21 cellular contexts compared by ENCODE assay signal in genomic region chr2:28582152-28582551, GRCh38.
DNase-seq lines count a peak whose midpoint lies in the region; ATAC-seq, FAIRE-seq and TF ChIP-seq lines count a peak whose summit lies in the region.
"Had no signal": no experiment of that assay in that cellular context is flagged by ENCODE, and none has a peak within 500 bp of the region (broad histone marks: within the 10 kb centered on the region; RNA-seq: fewer than 3 reads in every experiment).

No MANE protein-coding gene starts in this region.

- DNase-seq in activated effector memory CD4-positive, alpha-beta T cell treated with anti-CD3 and anti-CD28 coated beads, Interleukin-2, amount 50 U/mL, for 16 hours = peak; percentile 44
- no peak for DNase-seq in activated effector memory CD4-positive, alpha-beta T cell treated with Interleukin-2 at 50 U/mL for 16 hours
- DNase-seq in PC-3 (no peak), H1 (ENCODE audit: low read depth in 1 of 2, low spot score in 2 of 2) (no peak), gastrocnemius medialis (no peak), HAP-1 (ENCODE audit: low spot score in 2 of 2) (no peak)
- no peak for DNase-seq in stimulated activated CD4-positive, alpha-beta T cell treated with anti-CD3 and anti-CD28 coated beads, Interleukin-4, amount 100 ng/mL, for 4 hours
- DNase-seq: ACHN, AML-193, Caco-2, DMS153, MG63, NCI-H1092, NCI-H1694 treated with DMSO at 0.1 percent for 48 hours, NCI-H2107, NCI-H2227 treated with DMSO at 0.1 percent for 48 hours, NCI-H524, Peyer's patch, SHP77 treated with DMSO at 0.1 percent for 48 hours had no signal

- no TSS peak for BruUV-seq in PC-3 (replicated peaks; lab: Mats Ljungman, UMichigan)

- no peak overlapping the region for H2BK5ac ChIP-seq in H1 (ENCODE audit: low read depth, low read length)

- no peak overlapping the region for H3K4ac ChIP-seq in H1 (replicated peaks; ENCODE audit: insufficient read length, low read depth, low read length)

- H3K4me3 ChIP-seq in PC-3 (ENCODE audit: low read length) = no peak overlapping the region
- H3K4me3 ChIP-seq in H1 (ENCODE audit: extremely low read depth in 1 of 4, insufficient read depth in 2 of 4, low read depth in 3 of 4, low read length in 4 of 4) = no peak overlapping the region
- H3K4me3 ChIP-seq in gastrocnemius medialis = no peak overlapping the region
- H3K4me3 ChIP-seq in HAP-1 = no peak overlapping the region
- H3K4me3 ChIP-seq: MG63, Peyer's patch had no signal

- no peaks in the 10 kb centered on the region for H3K9me2 ChIP-seq in PC-3 (replicated peaks; ENCODE audit: low read length)

- no peak overlapping the region for H2BK120ac ChIP-seq in H1 (replicated peaks; ENCODE audit: low read depth, low read length)

- no peak for TF ChIP-seq POLR2A in H1 (IDR thresholded peaks at IDR 0.05; ENCODE audit: control extremely low read depth in 1 of 2, low read depth in 2 of 2, low read length in 2 of 2)
- no peak for TF ChIP-seq POLR2A in gastrocnemius medialis (IDR thresholded peaks at IDR 0.05)

- CTCF ChIA-PET in PC-3 (lab: Charles Lee) = no interaction called here
- CTCF ChIA-PET in H1 (lab: Charles Lee; ENCODE audit: partially characterized antibody) = interaction anchor here (4.5 to 9.6 kb wide), 2 partner anchors 11 to 16 kb away, joined by 20 to 55 read pairs; no protein-coding TSS in a partner anchor

- no peak for FAIRE-seq in H1 (lab: Jason Lieb, UNC)
- FAIRE-seq: H54, HepG2 had no signal

- TF ChIP-seq CTCF in PC-3 (conservative IDR thresholded peaks at IDR 0.05; ENCODE audit: low read depth, low read length) (no peak), H1 (IDR thresholded peaks at IDR 0.05; ENCODE audit: control extremely low read depth in 1 of 3, insufficient read depth in 1 of 3, low read depth in 1 of 3, low read length in 3 of 3) (no peak), gastrocnemius medialis (IDR thresholded peaks at IDR 0.05 in 4 of 5, conservative IDR thresholded peaks at IDR 0.05 in 1 of 5) (no peak)

- H4K20me1 ChIP-seq in PC-3 (ENCODE audit: low read length) = no peaks in the 10 kb centered on the region
- H4K20me1 ChIP-seq in H1 (replicated peaks in 1 of 2; ENCODE audit: control insufficient read depth in 1 of 2, insufficient read depth in 2 of 2, low read length in 2 of 2) = no peaks in the 10 kb centered on the region

- no peaks in the 10 kb centered on the region for H3K27me3 ChIP-seq in PC-3 (ENCODE audit: low read length)
- no peaks in the 10 kb centered on the region for H3K27me3 ChIP-seq in H1 (replicated peaks in 1 of 4; ENCODE audit: control insufficient read depth in 3 of 4, extremely low read depth in 1 of 4, insufficient read depth in 3 of 4, low read length in 3 of 4)
- no peaks in the 10 kb centered on the region for H3K27me3 ChIP-seq in gastrocnemius medialis
- H3K27me3 ChIP-seq in HAP-1 (ENCODE audit: low read depth) = no peaks in the 10 kb centered on the region
- H3K27me3 ChIP-seq: MG63, Peyer's patch had no signal

- ATAC-seq in PC-3 (no peak), gastrocnemius medialis (no peak)
- ATAC-seq: HepG2 had no signal

- no peak overlapping the region for H2BK15ac ChIP-seq in H1 (ENCODE audit: low read length)

- H3K4me1 ChIP-seq in PC-3 (ENCODE audit: insufficient read depth, low read length) (peaks cover 39% of the 10 kb centered on the region), H1 (replicated peaks in 1 of 4; ENCODE audit: control insufficient read depth in 3 of 4, insufficient read depth in 4 of 4, low read length in 3 of 4) (peaks cover 0 to 5% (median 0%) of the 10 kb centered on the region in 4 experiments; a peak in 4 of 7 replicates), gastrocnemius medialis (peaks cover 49 to 50% of the 10 kb centered on the region in 2 donors), HAP-1 (no peaks in the 10 kb centered on the region)

- no peak for TF ChIP-seq RAD21 in H1 (IDR thresholded peaks at IDR 0.05 in 1 of 2, conservative IDR thresholded peaks at IDR 0.05 in 1 of 2; ENCODE audit: low read depth in 2 of 2, low read length in 2 of 2)

- TF ChIP-seq EP300 in H1 (IDR thresholded peaks at IDR 0.05; ENCODE audit: borderline replicate concordance in 1 of 2, low read depth in 2 of 2, low read length in 2 of 2) = no peak

- 85% methylated on average over 6 of the region's 6 CpGs; no CpG with 5 or more reads in 1 of the 2 experiments for WGBS in H1 (ENCODE audit: extremely low coverage in 1 of 2, insufficient coverage in 1 of 2, insufficient read length in 1 of 2, insufficient replicate concordance in 2 of 2, low coverage in 1 of 2, low lambda C conversion rate in 2 of 2, missing lambda C conversion rate in 1 of 2), 2 experiments

- no peak overlapping the region for H3K18ac ChIP-seq in H1 (ENCODE audit: extremely low read depth, low read length)

- H3K79me1 ChIP-seq in H1 (ENCODE audit: low read depth, low read length) = no peaks in the 10 kb centered on the region

- no peak overlapping the region for H4K5ac ChIP-seq in H1 (ENCODE audit: insufficient read length, low read depth, low read length)

- no peak overlapping the region for H2AFZ ChIP-seq in PC-3 (ENCODE audit: low read length)
- H2AFZ ChIP-seq in H1 (ENCODE audit: low read length) = no peak overlapping the region

- no peaks in the 10 kb centered on the region for H3K23me2 ChIP-seq in H1 (ENCODE audit: low read depth, low read length)

- H3K27ac ChIP-seq in PC-3 (ENCODE audit: low read length) = peak overlapping the region; percentile 96; the same call in 1 of the 2 replicates
- H3K27ac ChIP-seq in H1 (ENCODE audit: low read depth, low read length) = no peak overlapping the region
- H3K27ac ChIP-seq in gastrocnemius medialis = peak overlapping the region; percentile 90 to 99 (median 94)
- H3K27ac ChIP-seq: Peyer's patch had no signal

- POLR2A ChIA-PET in PC-3 (lab: Charles Lee; ENCODE audit: unreplicated experiment) (no interaction called here), H1 (lab: Charles Lee; ENCODE audit: partially characterized antibody) (no interaction called here)

- in situ Hi-C loops in gastrocnemius medialis (cut with MboI; ENCODE audit: low sequenced_read_pairs in 4 of 4) (loop anchor here in 1 of 4 donors (10.0 kb wide), 1 partner anchor 173 kb away; the partner anchor contains the start of gene PPP1CB), HAP-1 (cut with MboI; ENCODE audit: low sequenced_read_pairs) (no loop called here)

- intact Hi-C loops in PC-3 (cut with micrococcal nuclease) (no loop called here), gastrocnemius medialis (cut with DNase I; ENCODE audit: low total_unique reads) (loop anchor here (5.0 kb wide), 2 partner anchors 370 to 430 kb away; no protein-coding TSS in a partner anchor)

- no peak overlapping the region for H4K91ac ChIP-seq in H1 (replicated peaks; ENCODE audit: insufficient read length, low read length)

- no peak overlapping the region for H3K4me2 ChIP-seq in PC-3 (ENCODE audit: low read length)
- no peak overlapping the region for H3K4me2 ChIP-seq in H1 (ENCODE audit: insufficient read depth in 1 of 2, low read depth in 2 of 2, low read length in 2 of 2)

- H3K9ac ChIP-seq in PC-3 (ENCODE audit: low read length) = no peak overlapping the region
- H3K9ac ChIP-seq in H1 (replicated peaks in 1 of 4; ENCODE audit: extremely low read depth in 1 of 4, low read depth in 3 of 4, low read length in 3 of 4) = no peak overlapping the region

- no peak overlapping the region for H3K56ac ChIP-seq in H1 (replicated peaks; ENCODE audit: insufficient read length, low read depth, low read length)

- H2BK12ac ChIP-seq in H1 (ENCODE audit: low read depth, low read length) = no peak overlapping the region; the same call in 1 of the 2 replicates

- H3K36me3 ChIP-seq in PC-3 (ENCODE audit: low read depth, low read length) = no peaks in the 10 kb centered on the region
- H3K36me3 ChIP-seq in H1 (ENCODE audit: control insufficient read depth in 2 of 4, insufficient read depth in 4 of 4, low read length in 3 of 4) = no peaks in the 10 kb centered on the region
- H3K36me3 ChIP-seq in gastrocnemius medialis = no peaks in the 10 kb centered on the region
- no peaks in the 10 kb centered on the region for H3K36me3 ChIP-seq in HAP-1 (replicated peaks)
- H3K36me3 ChIP-seq: MG63 had no signal

- H3K23ac ChIP-seq in H1 (ENCODE audit: insufficient read length) = no peak overlapping the region

- no peaks in the 10 kb centered on the region for H3K9me3 ChIP-seq in PC-3 (ENCODE audit: low read length)
- no peaks in the 10 kb centered on the region for H3K9me3 ChIP-seq in H1 (ENCODE audit: insufficient read depth in 2 of 2, low read depth in 1 of 2, low read length in 1 of 2)
- H3K9me3 ChIP-seq in gastrocnemius medialis = no peaks in the 10 kb centered on the region
- no peaks in the 10 kb centered on the region for H3K9me3 ChIP-seq in HAP-1
- H3K9me3 ChIP-seq: Caco-2, MG63, Peyer's patch had no signal

- peak overlapping the region; percentile 54 for H4K8ac ChIP-seq in H1 (ENCODE audit: extremely low read depth, insufficient read depth, low read length)

- H3K79me2 ChIP-seq in PC-3 (ENCODE audit: low read length) = no peaks in the 10 kb centered on the region
- H3K79me2 ChIP-seq in H1 (ENCODE audit: control insufficient read depth in 1 of 2, insufficient read depth in 2 of 2, low read length in 2 of 2) = no peaks in the 10 kb centered on the region

- no peak overlapping the region for H2BK20ac ChIP-seq in H1 (ENCODE audit: low read length)

- H2AK5ac ChIP-seq in H1 (ENCODE audit: low read depth, low read length) = no peak overlapping the region

- H3F3A ChIP-seq in PC-3 (ENCODE audit: low read length, unreplicated experiment) = peaks cover 5% of the 10 kb centered on the region

- H3K14ac ChIP-seq in H1 (ENCODE audit: insufficient read length) = no peak overlapping the region

TF ChIP-seq in H1, 55 proteins besides CTCF, POLR2A, EP300 and RAD21 (continues in another document):
- TF ChIP-seq NRF1 (IDR thresholded peaks at IDR 0.05; ENCODE audit: low read depth, low read length) (no peak), ATF2 (IDR thresholded peaks at IDR 0.05; ENCODE audit: low read length) (no peak), RFX5 (IDR thresholded peaks at IDR 0.05; ENCODE audit: borderline replicate concordance, low read depth, low read length) (no peak), RXRA (IDR thresholded peaks at IDR 0.05; ENCODE audit: insufficient read depth, low read depth, low read length) (no peak), KDM4A (IDR thresholded peaks at IDR 0.05; ENCODE audit: low read depth, low read length, severe bottlenecking) (no peak), PHF8 (conservative IDR thresholded peaks at IDR 0.05; ENCODE audit: low read depth, low read length) (no peak), BACH1 (IDR thresholded peaks at IDR 0.05; ENCODE audit: low read length) (no peak)
